16 cellular contexts compared by ENCODE assay signal in the genomic region with DNA sequence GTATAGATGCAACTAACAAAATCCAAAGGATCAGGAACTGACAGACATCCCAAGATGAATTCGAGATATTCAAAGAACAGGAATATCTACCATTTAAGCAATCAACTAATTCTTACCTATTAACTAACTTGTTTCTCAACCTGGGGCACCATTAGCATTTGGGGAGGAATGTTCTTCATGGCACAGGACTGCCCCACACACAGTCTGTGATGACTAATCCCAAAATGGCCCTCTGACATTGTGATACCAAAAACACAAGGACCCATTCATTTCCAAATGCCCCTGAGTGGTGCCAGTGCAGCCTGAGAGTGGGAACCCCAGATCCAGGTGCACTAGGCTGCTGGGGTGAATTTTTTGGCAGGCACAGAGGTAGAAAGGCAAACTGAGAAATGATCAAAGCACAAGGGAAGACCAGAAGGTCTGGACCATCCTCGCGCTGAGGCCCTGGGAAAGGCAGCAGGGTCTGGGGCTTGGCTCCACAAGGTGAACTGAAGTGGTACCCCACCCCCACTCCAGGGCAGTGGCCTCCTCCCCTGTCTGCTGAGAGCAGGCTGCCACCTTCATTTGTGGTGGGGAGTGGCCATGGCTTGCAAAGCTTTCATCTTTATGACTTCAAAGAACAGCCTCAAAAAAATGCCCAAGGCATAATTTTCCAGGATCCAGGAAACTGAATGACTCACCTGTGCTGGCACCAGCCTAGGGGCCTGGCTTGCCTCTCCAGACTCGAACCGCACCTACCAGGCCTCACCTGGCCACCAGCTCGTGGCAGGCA.
DNase-seq lines count a peak whose midpoint lies in the region; ATAC-seq and TF ChIP-seq lines count a peak whose summit lies in the region.
"Had no signal": no experiment of that assay in that cellular context is flagged by ENCODE, and none has a peak within 500 bp of the region (broad histone marks: within the 10 kb centered on the region; RNA-seq: fewer than 3 reads in every experiment).

No MANE protein-coding gene starts in this region.

- CTCF ChIA-PET in HCT116 (lab: Charles Lee) = no interaction called here

- H3K27ac Mint-ChIP-seq in activated naive CD4-positive, alpha-beta T cell treated with anti-CD3 and anti-CD28 coated beads, Interleukin-2, amount 50 U/mL, for 72 hours = no peak overlapping the region

- no peaks in the 10 kb centered on the region; a peak in 1 of 4 replicates for H3K9me3 ChIP-seq in HCT116 (ENCODE audit: control insufficient read depth in 1 of 2, insufficient read depth in 1 of 2, low read depth in 1 of 2, low read length in 2 of 2)
- H3K9me3 ChIP-seq: psoas muscle had no signal

- no peaks in the 10 kb centered on the region for H3K36me3 ChIP-seq in HCT116 (ENCODE audit: control insufficient read depth in 1 of 2, insufficient read depth in 2 of 2, low read length in 2 of 2)
- H3K36me3 ChIP-seq: cardiac muscle cell, upper lobe of left lung had no signal

- 0 out of 4 replicates have a peak overlapping the region, but pooled peaks of 1 of the 2 experiments have one; percentile 18 for H3K4me3 ChIP-seq in HCT116 (replicated peaks in 1 of 2; ENCODE audit: low read depth in 1 of 2, low read length in 2 of 2)
- H3K4me3 ChIP-seq: cardiac muscle cell, GM12878, psoas muscle, upper lobe of left lung had no signal

- no TSS peak for BruUV-seq in HCT116 (replicated peaks; lab: Mats Ljungman, UMichigan)

- intact Hi-C loops in HCT116 (cut with micrococcal nuclease) (no loop called here), Right ventricle myocardium superior (cut with DNase I) (no loop called here)

- no peaks in the 10 kb centered on the region for H3K27me3 ChIP-seq in HCT116 (ENCODE audit: insufficient read depth, low read length)
- H3K27me3 ChIP-seq: cardiac muscle cell, upper lobe of left lung had no signal

- no peak for TF ChIP-seq POLR2A in HCT116 (IDR thresholded peaks at IDR 0.05; ENCODE audit: borderline replicate concordance, extremely low read depth, insufficient read depth, insufficient read length)

- no peaks in the 10 kb centered on the region for H3K79me2 ChIP-seq in HCT116 (ENCODE audit: insufficient read depth, low read length)

- H3K9me2 ChIP-seq in HCT116 (ENCODE audit: insufficient read depth) = no peaks in the 10 kb centered on the region

- peaks cover 20 to 36% of the 10 kb centered on the region in 2 experiments for H3K4me1 ChIP-seq in HCT116 (ENCODE audit: control insufficient read depth in 1 of 2, insufficient read depth in 2 of 2, low read length in 2 of 2)
- H3K4me1 ChIP-seq: psoas muscle, upper lobe of left lung had no signal

- peak overlapping the region; percentile 69 for H3K4me2 ChIP-seq in HCT116 (ENCODE audit: low read length)

- TF ChIP-seq RAD21 in HCT116 (IDR thresholded peaks at IDR 0.05; ENCODE audit: low read depth) = no peak

- peaks cover 6 to 7% of the 10 kb centered on the region in 2 donors for H3K9me3 Mint-ChIP-seq in activated naive CD4-positive, alpha-beta T cell treated with anti-CD3 and anti-CD28 coated beads, Interleukin-2, amount 50 U/mL, for 72 hours

- POLR2A ChIA-PET in HCT116 (lab: Charles Lee) = interaction anchor here (1.1 to 1.2 kb wide), 2 partner anchors 35 to 38 kb away, joined by 3 to 8 read pairs; no protein-coding TSS in a partner anchor

- no peak overlapping the region for H3K9ac ChIP-seq in HCT116 (ENCODE audit: low read length)

- peak; percentile 90 for ATAC-seq in HCT116
- no peak for ATAC-seq in activated CD4-positive, CD25-positive, alpha-beta regulatory T cell treated with anti-CD3 and anti-CD28 coated beads, Interleukin-2, amount 50 U/mL, for 24 hours
- no peak for ATAC-seq in activated naive CD4-positive, alpha-beta T cell treated with anti-CD3 and anti-CD28 coated beads, Interleukin-2, amount 50 U/mL, for 72 hours
- no peak for ATAC-seq in Right ventricle myocardium superior (ENCODE audit: poor library complexity)
- ATAC-seq: GM12878, psoas muscle had no signal

- H2AFZ ChIP-seq in HCT116 (ENCODE audit: low read depth, low read length, poor library complexity, severe bottlenecking) = peak overlapping the region; percentile 26

- RAD21 ChIA-PET in HCT116 (lab: Charles Lee; ENCODE audit: low non-redundant PET in 1 of 2, low total read pairs in 2 of 2, uncharacterized antibody in 2 of 2, unreplicated experiment in 2 of 2) = no interaction called here

- TF ChIP-seq CTCF in 22Rv1 (IDR thresholded peaks at IDR 0.05) (no peak), HCT116 (IDR thresholded peaks at IDR 0.05 in 2 of 3, conservative IDR thresholded peaks at IDR 0.05 in 1 of 3; ENCODE audit: borderline replicate concordance in 1 of 3, insufficient read depth in 1 of 3, low read depth in 2 of 3, low read length in 2 of 3) (no peak)

- H3K27ac ChIP-seq in 22Rv1 = peak overlapping the region; percentile 61
- peak overlapping the region; percentile 33; the same call in 1 of the 2 replicates for H3K27ac ChIP-seq in HCT116 (ENCODE audit: low read depth, low read length)
- H3K27ac ChIP-seq: cardiac muscle cell, psoas muscle, upper lobe of left lung had no signal

- peaks cover 6 to 14% of the 10 kb centered on the region in 2 donors for H3K36me3 Mint-ChIP-seq in activated naive CD4-positive, alpha-beta T cell treated with anti-CD3 and anti-CD28 coated beads, Interleukin-2, amount 50 U/mL, for 72 hours

- peak; percentile 85 for DNase-seq in HCT116 (ENCODE audit: low read depth, low spot score)
- DNase-seq in NCI-H510A treated with DMSO at 0.1 percent for 48 hours (lab: John Stamatoyannopoulos, UW) = peak; percentile 11
- DNase-seq in islet precursor cell = peak; percentile 98
- no peak for DNase-seq in activated naive CD4-positive, alpha-beta T cell treated with anti-CD3 and anti-CD28 coated beads, Interleukin-2, amount 50 U/mL, for 72 hours (ENCODE audit: low spot score in 2 of 2)
- DNase-seq in Right ventricle myocardium superior = no peak
- no peak for DNase-seq in stimulated activated CD8-positive, alpha-beta memory T cell treated with anti-CD3 and anti-CD28 coated beads, Interleukin-4, amount 100 ng/mL, for 48 hours
- DNase-seq: activated naive CD4-positive, alpha-beta T cell; foreskin melanocyte; NCI-H2227 treated with DMSO at 0.1 percent for 48 hours; psoas muscle; stimulated activated CD4-positive, alpha-beta T cell treated with anti-CD3 and anti-CD28 coated beads, Interleukin-2, amount 100 ng/mL, for 24 hours had no signal

- H4K20me1 ChIP-seq in HCT116 (ENCODE audit: insufficient read depth) = no peaks in the 10 kb centered on the region

TF ChIP-seq in HCT116, 20 proteins besides CTCF, POLR2A, EP300 and RAD21:
- TF ChIP-seq TCF7L2 (IDR thresholded peaks at IDR 0.05; ENCODE audit: borderline replicate concordance, extremely low read depth, insufficient read depth, insufficient read length) = peak; percentile 97
- no peak for TF ChIP-seq FOSL1 (IDR thresholded peaks at IDR 0.05; ENCODE audit: low read depth)
- peak; percentile 48; the same call in 1 of the 2 replicates for TF ChIP-seq POLR2AphosphoS5 (IDR thresholded peaks at IDR 0.05; ENCODE audit: low read depth, low read length)

Comparison
In these comparisons a context has a peak if more than half of its experiments do, and no peak if none do; other contexts are left out.
1. DNase-seq: peak in HCT116 (single experiment), NCI-H510A treated with DMSO at 0.1 percent for 48 hours (single experiment) and islet precursor cell (single experiment); none in activated naive CD4-positive, alpha-beta T cell treated with anti-CD3 and anti-CD28 coated beads, Interleukin-2, amount 50 U/mL, for 72 hours (0 of 2), Right ventricle myocardium superior (single experiment) and stimulated activated CD8-positive, alpha-beta memory T cell treated with anti-CD3 and anti-CD28 coated beads, Interleukin-4, amount 100 ng/mL, for 48 hours (single experiment).